10 cellular contexts compared by ENCODE assay signal in the genomic region with DNA sequence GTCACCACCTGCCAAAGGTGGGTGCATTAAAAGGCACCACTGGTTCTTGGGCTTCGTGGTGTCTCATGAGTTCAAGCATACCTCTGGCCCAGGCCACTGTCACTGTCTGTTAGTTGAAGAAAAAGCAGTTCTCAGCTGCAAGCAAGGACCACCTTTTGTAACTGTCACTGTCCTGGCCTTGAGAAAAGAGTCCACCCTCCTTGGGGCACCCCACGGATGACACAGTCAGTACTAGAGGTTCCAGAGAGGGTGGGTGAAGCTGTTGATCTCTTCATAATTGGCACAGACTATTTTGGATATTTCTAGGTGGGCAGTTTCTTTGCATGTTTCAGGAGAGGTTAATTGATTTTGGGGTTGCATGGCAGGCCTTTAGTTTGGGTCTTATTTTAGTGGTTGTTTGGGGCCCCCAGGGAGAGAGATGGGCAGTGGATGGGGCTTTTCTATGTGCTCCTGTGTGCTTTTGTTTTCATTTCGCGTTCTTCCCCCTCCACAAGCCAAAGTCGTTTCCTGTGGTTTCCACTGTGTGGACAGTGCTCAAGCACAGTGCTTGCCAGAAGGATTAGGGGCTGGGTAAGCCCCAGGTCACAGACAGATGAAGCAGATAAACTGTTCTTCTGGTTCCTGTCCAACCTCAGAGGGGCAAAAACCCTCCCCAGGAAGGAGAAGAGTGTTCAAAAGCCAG.
DNase-seq lines count a peak whose midpoint lies in the region; ATAC-seq and TF ChIP-seq lines count a peak whose summit lies in the region.
"Had no signal": no experiment of that assay in that cellular context is flagged by ENCODE, and none has a peak within 500 bp of the region (broad histone marks: within the 10 kb centered on the region; RNA-seq: fewer than 3 reads in every experiment).

No MANE protein-coding gene starts in this region.

- H3K79me2 ChIP-seq in neural progenitor cell (ENCODE audit: low read depth), result no peaks in the 10 kb centered on the region

- peaks cover 3% of the 10 kb centered on the region for H3K9me3 Mint-ChIP-seq in neural progenitor cell

- no peaks in the 10 kb centered on the region for H3K36me3 Mint-ChIP-seq in neural progenitor cell

- no peaks in the 10 kb centered on the region for H3K27me3 ChIP-seq in neural progenitor cell
- no peaks in the 10 kb centered on the region for H3K27me3 ChIP-seq in neuronal stem cell (ENCODE audit: control insufficient read depth in 3 of 3, insufficient read depth in 3 of 3, low read depth in 1 of 3, low read length in 3 of 3)

- H3K4me3 ChIP-seq in neural progenitor cell (no peak overlapping the region), neuronal stem cell (ENCODE audit: low read length in 2 of 2) (no peak overlapping the region)
- H3K4me3 ChIP-seq: A549 had no signal

- H3K9me3 ChIP-seq in neural progenitor cell (ENCODE audit: low read depth) (no peaks in the 10 kb centered on the region), neuronal stem cell (replicated peaks in 1 of 2; ENCODE audit: control insufficient read depth in 2 of 2, insufficient read depth in 1 of 2, low read depth in 1 of 2, low read length in 2 of 2) (no peaks in the 10 kb centered on the region)
- H3K9me3 ChIP-seq: A549 had no signal

- H2BK15ac ChIP-seq in neuronal stem cell (ENCODE audit: low read length), result no peak overlapping the region

- H3K9ac ChIP-seq in neural progenitor cell (no peak overlapping the region), neuronal stem cell (ENCODE audit: low read depth, low read length, poor library complexity) (no peak overlapping the region)

- H3K4me3 Mint-ChIP-seq in neural progenitor cell, result no peak overlapping the region

- H3K23ac ChIP-seq in neuronal stem cell (ENCODE audit: low read depth, low read length, poor library complexity), result no peak overlapping the region

- DNase-seq in activated CD4-positive, CD25-positive, alpha-beta regulatory T cell (lab: John Stamatoyannopoulos, UW), result no peak
- DNase-seq in RPMI8226 (peak; percentile 75), neural progenitor cell (ENCODE audit: low spot score) (no peak), NCI-H774 (lab: John Stamatoyannopoulos, UW) (no peak), NCI-H1092 (lab: John Stamatoyannopoulos, UW) (no peak), neuronal stem cell (ENCODE audit: low spot score) (no peak)

- H3K27ac ChIP-seq in neural progenitor cell (no peak overlapping the region), neuronal stem cell (replicated peaks; ENCODE audit: low read length) (no peak overlapping the region)
- H3K27ac ChIP-seq: A549 had no signal

- no peaks in the 10 kb centered on the region for H3K79me1 ChIP-seq in neuronal stem cell (ENCODE audit: low read depth, low read length)

- H2BK120ac ChIP-seq in neuronal stem cell (ENCODE audit: low read depth, low read length), result no peak overlapping the region

- H3K4me2 ChIP-seq in neural progenitor cell (no peak overlapping the region), neuronal stem cell (ENCODE audit: insufficient read depth, low read length, poor library complexity, severe bottlenecking) (no peak overlapping the region)
- H3K4me2 ChIP-seq: A549 had no signal

- no peak overlapping the region for H2AK5ac ChIP-seq in neuronal stem cell (ENCODE audit: low read depth, low read length)

- H3F3A ChIP-seq in neural progenitor cell (ENCODE audit: low read depth), result no peaks in the 10 kb centered on the region

- H3K36me3 ChIP-seq in neural progenitor cell (no peaks in the 10 kb centered on the region), neuronal stem cell (replicated peaks in 1 of 2; ENCODE audit: control insufficient read depth in 2 of 2, insufficient read depth in 2 of 2, low read length in 2 of 2) (no peaks in the 10 kb centered on the region)

- H2BK5ac ChIP-seq in neuronal stem cell (ENCODE audit: low read length), result no peak overlapping the region

- no peak for TF ChIP-seq CTCF in neural progenitor cell (IDR thresholded peaks at IDR 0.05)

- no peak overlapping the region for H3K4ac ChIP-seq in neuronal stem cell (ENCODE audit: low read length)

- no peak overlapping the region for H4K8ac ChIP-seq in neuronal stem cell (ENCODE audit: low read depth, low read length)

- peak; percentile 48 to 60 for ATAC-seq in activated CD4-positive, CD25-positive, alpha-beta regulatory T cell treated with anti-CD3 and anti-CD28 coated beads, Interleukin-2, amount 50 U/mL, for 24 hours
- ATAC-seq in HG02970 (IDR thresholded peaks at IDR 0.05; ENCODE audit: low FRiP score, unreplicated experiment), result peak; percentile 87
- ATAC-seq: A549, Panc1 had no signal

- no CpG with 5 or more reads among the region's 5 CpGs for WGBS in neuronal stem cell (ENCODE audit: extremely low coverage in 2 of 2, insufficient read length in 2 of 2, insufficient replicate concordance in 1 of 2), 2 donors

- peaks cover 4% of the 10 kb centered on the region for H3K4me1 Mint-ChIP-seq in neural progenitor cell

- H4K20me1 ChIP-seq in neural progenitor cell (ENCODE audit: low read depth), result no peaks in the 10 kb centered on the region

- H2AFZ ChIP-seq in neural progenitor cell (replicated peaks), result peak overlapping the region; percentile 24
- no peak overlapping the region for H2AFZ ChIP-seq in neuronal stem cell (ENCODE audit: low read length)

- H3K27me3 Mint-ChIP-seq in neural progenitor cell (ENCODE audit: insufficient read depth, low read depth), result peaks cover 3% of the 10 kb centered on the region

- no peak overlapping the region for H3K18ac ChIP-seq in neuronal stem cell (ENCODE audit: low read length)

- no peak overlapping the region for H3K14ac ChIP-seq in neuronal stem cell (ENCODE audit: low read length)

- H3K4me1 ChIP-seq in neural progenitor cell (no peaks in the 10 kb centered on the region), neuronal stem cell (ENCODE audit: control insufficient read depth in 2 of 2, insufficient read depth in 1 of 2, low read depth in 1 of 2, low read length in 2 of 2) (no peaks in the 10 kb centered on the region)
- H3K4me1 ChIP-seq: A549 had no signal

- no peak overlapping the region for H2BK12ac ChIP-seq in neuronal stem cell (ENCODE audit: low read length)

- H3K27ac Mint-ChIP-seq in neural progenitor cell, result no peak overlapping the region

- H4K91ac ChIP-seq in neuronal stem cell (ENCODE audit: low read depth, low read length, poor library complexity), result no peak overlapping the region
